In the genomic region with DNA sequence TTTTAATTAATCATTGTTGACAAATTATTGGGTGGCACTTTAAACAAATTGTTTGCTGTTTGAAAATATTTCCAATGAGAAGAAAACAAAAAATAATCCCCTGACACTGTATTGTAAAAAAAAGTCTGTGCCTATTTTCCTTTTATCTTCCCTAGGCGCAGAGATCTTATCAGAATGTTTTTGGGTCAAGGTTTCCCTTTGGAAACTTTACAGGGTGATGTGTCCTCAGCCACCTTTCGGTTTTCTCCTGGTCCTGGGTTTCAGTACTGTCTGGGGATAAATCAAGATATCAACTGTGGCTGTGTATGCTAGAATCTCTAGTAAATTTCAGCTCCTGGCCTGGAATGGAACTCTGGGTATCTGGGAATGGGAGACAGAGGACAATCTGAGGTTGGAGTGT, we compare ENCODE assay signal across 1 cellular context.
TF ChIP-seq lines count a peak whose summit lies in the region.

No MANE protein-coding gene starts in this region.

TF ChIP-seq in H1, 55 proteins besides CTCF, POLR2A, EP300 and RAD21:
- no peak for TF ChIP-seq CBX8 (IDR thresholded peaks at IDR 0.05; ENCODE audit: borderline replicate concordance, low read depth, low read length)
- TF ChIP-seq TBP (IDR thresholded peaks at IDR 0.05; ENCODE audit: low read depth, low read length): no peak
- TF ChIP-seq CHD2 (IDR thresholded peaks at IDR 0.05; ENCODE audit: low read length): no peak
- TF ChIP-seq SP2 (IDR thresholded peaks at IDR 0.05; ENCODE audit: low read length): no peak
- TF ChIP-seq BCL11A (IDR thresholded peaks at IDR 0.05; ENCODE audit: low read depth in 2 of 2, low read length in 2 of 2): no peak
- no peak for TF ChIP-seq CREB1 (IDR thresholded peaks at IDR 0.05)
